1 cellular context compared by ENCODE assay signal in the genomic region with DNA sequence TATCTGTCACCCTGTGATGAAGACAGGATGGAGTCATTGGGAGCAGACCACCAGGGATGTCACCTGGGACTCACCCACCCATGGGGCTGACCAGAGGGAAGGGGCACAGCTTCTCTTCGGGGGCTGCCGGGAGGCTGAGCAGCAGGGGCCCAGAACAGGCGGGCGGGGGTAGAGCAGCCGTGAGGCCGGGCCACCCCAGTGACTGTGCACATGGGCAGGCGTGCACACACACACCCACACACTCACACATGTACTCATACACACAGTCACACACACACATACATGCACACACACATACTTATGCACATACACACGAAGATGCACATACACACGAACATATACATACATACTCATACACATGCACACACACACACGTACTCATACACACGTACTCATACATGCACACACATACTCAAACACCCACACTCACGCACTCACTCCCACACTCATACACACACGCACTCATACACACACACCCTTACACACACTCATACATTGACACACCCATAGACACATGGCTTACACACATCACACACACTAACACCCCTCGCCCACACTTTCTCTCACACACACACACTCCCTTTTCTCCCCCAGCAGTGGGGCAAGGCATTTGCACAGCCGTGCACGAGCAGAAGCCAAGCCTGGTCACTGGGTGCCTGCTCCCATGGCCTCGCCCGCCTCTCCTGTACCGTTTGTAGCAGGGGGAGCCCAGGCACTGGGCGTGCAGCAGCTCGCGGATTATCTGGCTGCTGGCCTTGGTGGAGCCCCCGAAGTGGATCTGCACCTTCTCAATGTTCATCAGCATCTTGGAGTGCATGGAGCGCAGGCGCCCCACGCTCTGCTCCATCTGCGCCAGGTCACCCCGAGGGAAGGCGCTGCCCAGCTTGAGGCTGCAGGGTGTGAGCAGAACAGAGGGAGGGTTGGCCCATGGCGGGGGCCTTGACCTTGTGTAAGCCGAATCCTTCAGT.
TF ChIP-seq lines count a peak whose summit lies in the region.

No MANE protein-coding gene starts in this region.

TF ChIP-seq in K562, 482 proteins besides CTCF, POLR2A, EP300 and RAD21:
- TF ChIP-seq ZNF232 (CRISPR knock-in tag; IDR thresholded peaks at IDR 0.05) (no peak), BCLAF1 (IDR thresholded peaks at IDR 0.05; ENCODE audit: borderline replicate concordance in 1 of 2, control insufficient read depth in 1 of 2, low read depth in 2 of 2, low read length in 1 of 2) (0 out of 4 replicates have a peak, but pooled peaks of 1 of the 2 experiments have one; percentile 67), COPS2 (conservative IDR thresholded peaks at IDR 0.05) (no peak), POLR2G (IDR thresholded peaks at IDR 0.05; ENCODE audit: low read depth, low read length) (0 out of 2 replicates have a peak, but pooled peaks have one; percentile 29), NR2C1 (IDR thresholded peaks at IDR 0.05) (no peak), NR2C1 (tag; IDR thresholded peaks at IDR 0.05) (no peak), LARP7 (IDR thresholded peaks at IDR 0.05) (peak; percentile 59; the same call in 1 of the 2 replicates), GTF2E2 (tag; IDR thresholded peaks at IDR 0.05) (no peak), ZBTB43 (CRISPR knock-in tag; IDR thresholded peaks at IDR 0.05) (peak; percentile 79; the same call in 1 of the 2 replicates), EGR1 (conservative IDR thresholded peaks at IDR 0.05) (peak; percentile 44), HDAC1 (IDR thresholded peaks at IDR 0.05) (peak in 1 of 2 experiments; percentile 61; a peak in 2 of 4 replicates), PHF20 (IDR thresholded peaks at IDR 0.05; ENCODE audit: partially characterized antibody) (peak; percentile 41), MYC (IDR thresholded peaks at IDR 0.05; ENCODE audit: low read depth, low read length) (no peak), MYC (CRISPR knock-in tag; IDR thresholded peaks at IDR 0.05; ENCODE audit: borderline replicate concordance, low read depth) (no peak), ZBTB33 (CRISPR knock-in tag; IDR thresholded peaks at IDR 0.05) (peak; percentile 46; the same call in 1 of the 2 replicates), ELF4 (CRISPR knock-in tag; IDR thresholded peaks at IDR 0.05) (peak; percentile 63; the same call in 1 of the 2 replicates), BRF2 (IDR thresholded peaks at IDR 0.05; ENCODE audit: borderline replicate concordance, insufficient read depth, insufficient read length) (no peak), SMARCA5 (IDR thresholded peaks at IDR 0.05) (peak; percentile 30; the same call in 1 of the 2 replicates), THAP12 (CRISPR knock-in tag; IDR thresholded peaks at IDR 0.05) (no peak), KDM1A (IDR thresholded peaks at IDR 0.05) (peak in 1 of 2 experiments; percentile 89; a peak in 2 of 4 replicates), MEF2D (tag; conservative IDR thresholded peaks at IDR 0.05; ENCODE audit: low read depth) (no peak), OTX1 (CRISPR knock-in tag; IDR thresholded peaks at IDR 0.05) (0 out of 2 replicates have a peak, but pooled peaks have one; percentile 22), PHB2 (IDR thresholded peaks at IDR 0.05; ENCODE audit: low read depth) (peak; percentile 45; the same call in 1 of the 2 replicates), ARHGAP35 (IDR thresholded peaks at IDR 0.05; ENCODE audit: partially characterized antibody) (peak; percentile 77), KDM4B (IDR thresholded peaks at IDR 0.05; ENCODE audit: borderline replicate concordance in 2 of 2, low read depth in 1 of 2) (no peak), HDAC8 (tag; IDR thresholded peaks at IDR 0.05) (no peak), HDGF (IDR thresholded peaks at IDR 0.05) (peak; percentile 76; the same call in 1 of the 2 replicates), HOXB6 (CRISPR knock-in tag; IDR thresholded peaks at IDR 0.05; ENCODE audit: borderline replicate concordance) (no peak), VEZF1 (CRISPR knock-in tag; IDR thresholded peaks at IDR 0.05) (no peak), NFIC (IDR thresholded peaks at IDR 0.05) (peak; percentile 16; the same call in 1 of the 2 replicates), NCOA1 (IDR thresholded peaks at IDR 0.05; ENCODE audit: low read depth) (no peak)
- TF ChIP-seq, protein P1, sequence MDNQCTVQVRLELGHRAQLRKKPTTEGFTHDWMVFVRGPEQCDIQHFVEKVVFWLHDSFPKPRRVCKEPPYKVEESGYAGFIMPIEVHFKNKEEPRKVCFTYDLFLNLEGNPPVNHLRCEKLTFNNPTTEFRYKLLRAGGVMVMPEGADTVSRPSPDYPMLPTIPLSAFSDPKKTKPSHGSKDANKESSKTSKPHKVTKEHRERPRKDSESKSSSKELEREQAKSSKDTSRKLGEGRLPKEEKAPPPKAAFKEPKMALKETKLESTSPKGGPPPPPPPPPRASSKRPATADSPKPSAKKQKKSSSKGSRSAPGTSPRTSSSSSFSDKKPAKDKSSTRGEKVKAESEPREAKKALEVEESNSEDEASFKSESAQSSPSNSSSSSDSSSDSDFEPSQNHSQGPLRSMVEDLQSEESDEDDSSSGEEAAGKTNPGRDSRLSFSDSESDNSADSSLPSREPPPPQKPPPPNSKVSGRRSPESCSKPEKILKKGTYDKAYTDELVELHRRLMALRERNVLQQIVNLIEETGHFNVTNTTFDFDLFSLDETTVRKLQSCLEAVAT (IDR thresholded peaks at IDR 0.05) = 0 out of 4 replicates have a peak, but pooled peaks have one; percentile 43 to 46
